Comparison of ENCODE assay signal across 10 cellular contexts in genomic region chr13:60226507-60226906, GRCh38.
DNase-seq lines count a peak whose midpoint lies in the region; ATAC-seq and TF ChIP-seq lines count a peak whose summit lies in the region.
"Had no signal": no experiment of that assay in that cellular context is flagged by ENCODE, and none has a peak within 500 bp of the region (broad histone marks: within the 10 kb centered on the region; RNA-seq: fewer than 3 reads in every experiment).

No MANE protein-coding gene starts in this region.

- no peaks in the 10 kb centered on the region for H3K9me3 ChIP-seq in stomach
- no peaks in the 10 kb centered on the region for H3K9me3 ChIP-seq in lower lobe of right lung

- peak; percentile 84 for ATAC-seq in SK-N-SH treated with all-trans-retinoic acid at 6 μM for 48 hours
- ATAC-seq in HG02623 (IDR thresholded peaks at IDR 0.05; ENCODE audit: unreplicated experiment), result no peak
- ATAC-seq in HG03378 (IDR thresholded peaks at IDR 0.05; ENCODE audit: unreplicated experiment), result no peak
- no peak for ATAC-seq in lower lobe of right lung

- no peak for TF ChIP-seq CTCF in stomach (IDR thresholded peaks at IDR 0.05)
- no peak for TF ChIP-seq CTCF in lower lobe of right lung (IDR thresholded peaks at IDR 0.05)

- WGBS in stomach, 5 donors, result 20 to 45% (median 36%) methylated on average over 3 of the region's 3 CpGs

- H3K27me3 ChIP-seq in stomach, result no peaks in the 10 kb centered on the region
- no peaks in the 10 kb centered on the region for H3K27me3 ChIP-seq in lower lobe of right lung (ENCODE audit: low read depth)

- no peak for TF ChIP-seq EP300 in stomach (IDR thresholded peaks at IDR 0.05)

- no peak overlapping the region for H3K27ac ChIP-seq in stomach
- H3K27ac ChIP-seq in lower lobe of right lung, result no peak overlapping the region
- H3K27ac ChIP-seq: PC-9 had no signal

- H3K4me1 ChIP-seq in stomach, result peaks cover 0 to 8% (median 0%) of the 10 kb centered on the region in 4 donors
- no peaks in the 10 kb centered on the region for H3K4me1 ChIP-seq in lower lobe of right lung

- no peak overlapping the region for H3K4me3 ChIP-seq in stomach
- H3K4me3 ChIP-seq in lower lobe of right lung, result no peak overlapping the region
- H3K4me3 ChIP-seq: PC-9 had no signal

- DNase-seq in COR-L47 (lab: John Stamatoyannopoulos, UW), result peak; percentile 66
- peak; percentile 24 for DNase-seq in HuH-7.5 (ENCODE audit: low spot score)
- DNase-seq in iPS-NIHi7 (ENCODE audit: extremely low spot score), result peak; percentile 57
- no peak for DNase-seq in stomach
- DNase-seq in lower lobe of right lung, result no peak
- DNase-seq: cortex of kidney had no signal

- intact Hi-C loops in stomach (cut with DNase I; ENCODE audit: low total_unique reads), result no loop called here
- intact Hi-C loops in lower lobe of right lung (cut with DNase I), result no loop called here

- H3K36me3 ChIP-seq in stomach (no peaks in the 10 kb centered on the region), lower lobe of right lung (no peaks in the 10 kb centered on the region)

- TF ChIP-seq POLR2A in stomach (IDR thresholded peaks at IDR 0.05), result no peak

TF ChIP-seq in SK-N-SH treated with all-trans-retinoic acid at 6 μM for 48 hours, 23 proteins besides CTCF, POLR2A, EP300 and RAD21:
- TF ChIP-seq BACH2 (CRISPR knock-in tag; IDR thresholded peaks at IDR 0.05; ENCODE audit: borderline replicate concordance) (no peak), ZFP30 (CRISPR knock-in tag; IDR thresholded peaks at IDR 0.05) (no peak), ARNTL (CRISPR knock-in tag; IDR thresholded peaks at IDR 0.05; ENCODE audit: borderline replicate concordance, low read depth) (no peak), TSHZ2 (CRISPR knock-in tag; IDR thresholded peaks at IDR 0.05) (no peak), TCF4 (CRISPR knock-in tag; IDR thresholded peaks at IDR 0.05; ENCODE audit: borderline replicate concordance) (no peak), GLIS3 (CRISPR knock-in tag; IDR thresholded peaks at IDR 0.05) (no peak), SNAI2 (CRISPR knock-in tag; IDR thresholded peaks at IDR 0.05) (no peak), ZNF70 (CRISPR knock-in tag; IDR thresholded peaks at IDR 0.05) (no peak), OSR1 (CRISPR knock-in tag; IDR thresholded peaks at IDR 0.05) (no peak), ESRRG (CRISPR knock-in tag; IDR thresholded peaks at IDR 0.05) (no peak), ZFP3 (CRISPR knock-in tag; IDR thresholded peaks at IDR 0.05) (no peak), ZNF8 (CRISPR knock-in tag; IDR thresholded peaks at IDR 0.05) (no peak), ZNF565 (CRISPR knock-in tag; conservative IDR thresholded peaks at IDR 0.05; ENCODE audit: low read depth) (no peak), CSRNP3 (CRISPR knock-in tag; IDR thresholded peaks at IDR 0.05) (no peak)
- TF ChIP-seq, protein P1, sequence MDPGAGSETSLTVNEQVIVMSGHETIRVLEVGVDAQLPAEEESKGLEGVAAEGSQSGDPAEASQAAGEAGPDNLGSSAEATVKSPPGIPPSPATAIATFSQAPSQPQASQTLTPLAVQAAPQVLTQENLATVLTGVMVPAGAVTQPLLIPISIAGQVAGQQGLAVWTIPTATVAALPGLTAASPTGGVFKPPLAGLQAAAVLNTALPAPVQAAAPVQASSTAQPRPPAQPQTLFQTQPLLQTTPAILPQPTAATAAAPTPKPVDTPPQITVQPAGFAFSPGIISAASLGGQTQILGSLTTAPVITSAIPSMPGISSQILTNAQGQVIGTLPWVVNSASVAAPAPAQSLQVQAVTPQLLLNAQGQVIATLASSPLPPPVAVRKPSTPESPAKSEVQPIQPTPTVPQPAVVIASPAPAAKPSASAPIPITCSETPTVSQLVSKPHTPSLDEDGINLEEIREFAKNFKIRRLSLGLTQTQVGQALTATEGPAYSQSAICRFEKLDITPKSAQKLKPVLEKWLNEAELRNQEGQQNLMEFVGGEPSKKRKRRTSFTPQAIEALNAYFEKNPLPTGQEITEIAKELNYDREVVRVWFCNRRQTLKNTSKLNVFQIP (CRISPR knock-in tag; IDR thresholded peaks at IDR 0.05; ENCODE audit: borderline replicate concordance, low read depth), result no peak

Comparison
In these comparisons a context has a peak if more than half of its experiments do, and no peak if none do; other contexts are left out.
1. DNase-seq: peak in COR-L47 (single experiment), HuH-7.5 (single experiment) and iPS-NIHi7 (single experiment); none in stomach (single experiment) and lower lobe of right lung (single experiment).